Comparison of ENCODE assay signal across 18 cellular contexts in the genomic region with DNA sequence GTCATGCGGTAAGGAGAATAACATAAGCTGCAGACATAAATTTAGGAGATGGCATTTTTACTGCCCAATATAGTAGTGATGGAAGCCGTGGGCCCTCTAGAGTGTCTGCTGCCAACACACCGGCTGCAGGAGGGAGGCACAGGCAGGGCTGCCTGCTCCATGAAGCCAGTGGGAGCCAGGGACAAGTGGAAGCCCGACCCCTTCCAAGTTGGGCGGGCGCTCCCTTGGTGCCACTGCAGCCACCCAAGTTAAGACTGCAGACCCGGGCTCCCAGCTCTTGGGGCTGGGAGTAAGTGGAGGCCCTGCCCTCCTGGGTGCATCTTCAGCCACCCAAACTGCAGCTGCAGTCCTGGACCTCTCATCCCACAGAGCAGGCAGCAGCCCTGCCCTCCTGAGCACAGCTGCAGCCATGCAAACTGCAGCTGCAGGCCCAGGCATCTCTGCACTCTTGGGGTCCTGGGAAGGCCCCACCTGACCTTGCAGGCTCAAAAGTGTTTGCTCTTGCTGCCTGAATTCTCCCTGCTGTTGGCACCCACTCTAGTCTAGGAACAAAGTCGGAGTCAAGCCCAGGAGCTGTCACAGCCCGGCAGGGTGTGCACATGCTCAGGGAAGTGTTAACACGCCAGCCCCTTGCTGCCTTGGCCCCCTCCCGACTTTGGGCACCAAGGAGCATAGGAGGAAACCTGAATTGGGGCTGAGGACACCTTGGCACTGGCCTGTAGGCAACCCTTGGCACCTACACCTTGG.
DNase-seq lines count a peak whose midpoint lies in the region; ATAC-seq, FAIRE-seq and TF ChIP-seq lines count a peak whose summit lies in the region.
"Had no signal": no experiment of that assay in that cellular context is flagged by ENCODE, and none has a peak within 500 bp of the region (broad histone marks: within the 10 kb centered on the region; RNA-seq: fewer than 3 reads in every experiment).

No MANE protein-coding gene starts in this region.

- no peak overlapping the region for H3K27ac ChIP-seq in RWPE2 (ENCODE audit: poor library complexity, severe bottlenecking)
- H3K27ac ChIP-seq in kidney (ENCODE audit: low read depth in 2 of 2, low read length in 2 of 2): no peak overlapping the region
- H3K27ac ChIP-seq in spleen: no peak overlapping the region
- no peak overlapping the region for H3K27ac ChIP-seq in aorta (ENCODE audit: low read depth in 1 of 2, low read length in 2 of 2)
- H3K27ac ChIP-seq: BLaER1 treated with 17β-estradiol and CSF1 and Interleukin-3, amounts not matched to agents 10 nM and 100 nM; GM23248; HL-60 had no signal

- WGBS in spleen, 5 donors: 80 to 86% (median 83%) methylated on average over 7 to 11 of the region's 11 CpGs
- 73% methylated on average over 11 of the region's 11 CpGs for WGBS in aorta, 2 donors

- ATAC-seq in RWPE2 (ENCODE audit: low read depth) (no peak), aorta (ENCODE audit: low FRiP score) (peak; percentile 19), HG03521 (IDR thresholded peaks at IDR 0.05; ENCODE audit: unreplicated experiment) (no peak), T-cell (replicated peaks in 1 of 4) (no peak)
- ATAC-seq: CD8-positive, alpha-beta T cell; GM12878 had no signal

- H3K36me3 ChIP-seq in RWPE2 (ENCODE audit: low read depth) (no peaks in the 10 kb centered on the region), kidney (ENCODE audit: control insufficient read depth in 1 of 2, insufficient read depth in 2 of 2, low read length in 2 of 2) (no peaks in the 10 kb centered on the region), spleen (no peaks in the 10 kb centered on the region), aorta (ENCODE audit: control insufficient read depth in 1 of 2, insufficient read depth in 2 of 2, low read length in 1 of 2) (no peaks in the 10 kb centered on the region)
- H3K36me3 ChIP-seq: BLaER1 treated with 17β-estradiol and CSF1 and Interleukin-3, amounts not matched to agents 10 nM and 100 nM; HAP-1 had no signal

- H3K9me3 Mint-ChIP-seq in T-cell: peaks cover 5 to 9% (median 6%) of the 10 kb centered on the region in 3 donors

- H3K4me1 ChIP-seq in RWPE2 (ENCODE audit: insufficient read depth, poor library complexity, severe bottlenecking) (peaks cover 23% of the 10 kb centered on the region), kidney (ENCODE audit: control insufficient read depth in 1 of 2, insufficient read depth in 1 of 2, low read depth in 1 of 2, low read length in 2 of 2) (no peaks in the 10 kb centered on the region), spleen (no peaks in the 10 kb centered on the region), aorta (ENCODE audit: control insufficient read depth in 1 of 2, insufficient read depth in 2 of 2, low read length in 2 of 2) (no peaks in the 10 kb centered on the region)
- H3K4me1 ChIP-seq: BLaER1 treated with 17β-estradiol and CSF1 and Interleukin-3, amounts not matched to agents 10 nM and 100 nM; HAP-1 had no signal

- intact Hi-C loops in kidney (cut with DNase I): no loop called here
- intact Hi-C loops in spleen (cut with DNase I; ENCODE audit: low total_unique reads): no loop called here
- intact Hi-C loops in aorta (cut with DNase I): no loop called here

- no peak for FAIRE-seq in kidney (lab: Jason Lieb, UNC)
- FAIRE-seq: GM12878, GM19239 had no signal

- no peaks in the 10 kb centered on the region for H3K36me3 Mint-ChIP-seq in T-cell
- H3K36me3 Mint-ChIP-seq: CD8-positive, alpha-beta T cell had no signal

- H3K27me3 ChIP-seq in RWPE2 (ENCODE audit: insufficient read depth, poor library complexity, severe bottlenecking) (no peaks in the 10 kb centered on the region), spleen (replicated peaks in 1 of 7) (no peaks in the 10 kb centered on the region), aorta (ENCODE audit: control insufficient read depth in 1 of 2, insufficient read depth in 2 of 2, low read length in 1 of 2) (no peaks in the 10 kb centered on the region)
- H3K27me3 ChIP-seq: BLaER1 treated with 17β-estradiol and CSF1 and Interleukin-3, amounts not matched to agents 10 nM and 100 nM had no signal

- H3K4me3 ChIP-seq in RWPE2 (ENCODE audit: severe bottlenecking): no peak overlapping the region
- no peak overlapping the region for H3K4me3 ChIP-seq in kidney (ENCODE audit: low read length in 2 of 2)
- H3K4me3 ChIP-seq in spleen: no peak overlapping the region
- H3K4me3 ChIP-seq in aorta (ENCODE audit: low read length in 2 of 2): no peak overlapping the region
- H3K4me3 ChIP-seq: BLaER1 treated with 17β-estradiol and CSF1 and Interleukin-3, amounts not matched to agents 10 nM and 100 nM; GM12878; GM23248; HAP-1 had no signal

- no peaks in the 10 kb centered on the region for H3K4me1 Mint-ChIP-seq in T-cell
- H3K4me1 Mint-ChIP-seq: B cell had no signal

- POLR2A ChIA-PET in T-cell (lab: Charles Lee): no interaction called here

- CTCF ChIA-PET in T-cell (lab: Charles Lee): no interaction called here

- no peak for TF ChIP-seq POLR2A in spleen (IDR thresholded peaks at IDR 0.05)

- TF ChIP-seq CTCF in RWPE2 (IDR thresholded peaks at IDR 0.05; ENCODE audit: poor library complexity, severe bottlenecking) (no peak), kidney (IDR thresholded peaks at IDR 0.05; ENCODE audit: borderline replicate concordance, extremely low read depth, insufficient read depth) (no peak), spleen (IDR thresholded peaks at IDR 0.05 in 8 of 11, conservative IDR thresholded peaks at IDR 0.05 in 3 of 11) (no peak)

- no peaks in the 10 kb centered on the region for H3K27me3 Mint-ChIP-seq in T-cell
- H3K27me3 Mint-ChIP-seq: B cell had no signal

- no peak overlapping the region for H3K4me3 Mint-ChIP-seq in T-cell
- H3K4me3 Mint-ChIP-seq: B cell; CD8-positive, alpha-beta T cell had no signal

- no peak overlapping the region for H3K9ac ChIP-seq in kidney (ENCODE audit: low read length in 2 of 2)
- H3K9ac ChIP-seq: BLaER1 treated with 17β-estradiol and CSF1 and Interleukin-3, amounts not matched to agents 10 nM and 100 nM; GM23248 had no signal

- H3K27ac Mint-ChIP-seq in T-cell: no peak overlapping the region
- H3K27ac Mint-ChIP-seq: B cell; CD8-positive, alpha-beta T cell had no signal

- no peaks in the 10 kb centered on the region for H3K9me3 ChIP-seq in RWPE2 (ENCODE audit: severe bottlenecking)
- H3K9me3 ChIP-seq in kidney (ENCODE audit: control insufficient read depth in 1 of 2, low read length in 2 of 2): no peaks in the 10 kb centered on the region
- H3K9me3 ChIP-seq in spleen: peaks cover 0 to 9% (median 0%) of the 10 kb centered on the region in 8 donors
- no peaks in the 10 kb centered on the region for H3K9me3 ChIP-seq in aorta (ENCODE audit: control insufficient read depth, low read length)
- H3K9me3 ChIP-seq: BLaER1 treated with 17β-estradiol and CSF1 and Interleukin-3, amounts not matched to agents 10 nM and 100 nM; HAP-1 had no signal

- DNase-seq in RWPE2 (ENCODE audit: low spot score) (peak; percentile 32), kidney (peak; percentile 31), spleen (peak; percentile 55), aorta (no peak), T-cell (no peak)
- DNase-seq: Calu3; CD8-positive, alpha-beta T cell; DMS53; DND-41; EL; GM23248 had no signal

Comparison
In these comparisons a context has a peak if more than half of its experiments do, and no peak if none do; other contexts are left out.
1. DNase-seq: peak in RWPE2 (single experiment), kidney (single experiment) and spleen (single experiment); none in aorta (0 of 2) and T-cell (0 of 34).